ENCODE assay signal across 8 cellular contexts in the genomic region with DNA sequence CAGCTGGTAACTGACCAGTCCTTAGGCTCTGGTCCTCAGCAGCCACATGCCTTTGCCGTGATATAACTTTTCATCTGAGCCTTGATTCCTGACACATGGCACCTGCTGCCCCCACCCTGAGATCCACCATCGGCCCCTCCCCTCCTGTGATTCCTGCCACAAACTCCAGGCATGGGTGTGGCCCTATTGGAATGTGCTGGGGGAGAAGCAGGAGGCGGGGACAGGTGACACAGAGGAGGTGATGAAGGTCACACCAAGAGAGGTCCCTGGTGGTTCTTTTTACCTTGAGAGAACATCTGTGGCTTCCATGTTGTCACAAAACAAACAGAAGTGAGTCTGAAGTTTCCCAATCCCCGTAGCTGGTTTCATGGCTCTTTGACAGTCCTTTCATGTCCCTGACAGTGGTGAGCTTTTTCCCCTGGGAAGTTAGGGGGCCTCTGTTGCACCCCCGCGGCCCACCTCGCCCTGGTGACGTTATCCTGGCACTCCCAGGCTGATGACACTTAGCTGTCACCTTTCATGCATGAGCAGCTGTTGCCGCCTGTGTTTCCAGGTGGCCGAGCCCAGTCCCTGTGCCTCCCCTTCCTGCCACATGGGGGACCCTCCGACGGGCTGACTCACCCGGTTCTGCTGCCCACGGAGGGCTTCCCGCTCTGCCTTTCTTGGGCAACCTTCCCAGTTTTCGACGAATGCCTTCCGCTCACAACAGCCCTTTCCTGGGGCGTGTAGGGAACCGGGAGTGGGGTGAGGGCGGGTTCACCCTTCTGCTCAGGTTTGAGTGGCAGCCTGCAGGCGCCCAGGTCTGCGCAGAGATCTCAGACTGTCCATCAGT.
DNase-seq lines count a peak whose midpoint lies in the region; ATAC-seq and TF ChIP-seq lines count a peak whose summit lies in the region.

No MANE protein-coding gene starts in this region.

- no peaks in the 10 kb centered on the region for H3K36me3 ChIP-seq in RWPE2 (ENCODE audit: low read depth)

- peaks cover 22% of the 10 kb centered on the region for H3K9me3 Mint-ChIP-seq in activated naive CD4-positive, alpha-beta T cell treated with anti-CD3 and anti-CD28 coated beads for 36 hours
- peaks cover 9% of the 10 kb centered on the region for H3K9me3 Mint-ChIP-seq in activated naive CD4-positive, alpha-beta T cell treated with anti-CD3 and anti-CD28 coated beads, Interleukin-2, amount 10 ng/mL, durations not matched to agents 7 days and 5 days

- intact Hi-C loops in activated naive CD4-positive, alpha-beta T cell treated with anti-CD3 and anti-CD28 coated beads for 36 hours (cut with micrococcal nuclease) = no loop called here
- intact Hi-C loops in left cardiac atrium (cut with DNase I) = no loop called here

- H3K4me3 ChIP-seq in RWPE2 (ENCODE audit: severe bottlenecking) = no peak overlapping the region

- H3K27ac Mint-ChIP-seq in activated naive CD4-positive, alpha-beta T cell treated with anti-CD3 and anti-CD28 coated beads for 36 hours = no peak overlapping the region
- no peak overlapping the region for H3K27ac Mint-ChIP-seq in activated naive CD4-positive, alpha-beta T cell treated with anti-CD3 and anti-CD28 coated beads, Interleukin-2, amount 10 ng/mL, durations not matched to agents 7 days and 5 days

- no peaks in the 10 kb centered on the region for H3K27me3 ChIP-seq in RWPE2 (ENCODE audit: insufficient read depth, poor library complexity, severe bottlenecking)

- no peaks in the 10 kb centered on the region for H3K4me1 ChIP-seq in RWPE2 (ENCODE audit: insufficient read depth, poor library complexity, severe bottlenecking)

- H3K36me3 Mint-ChIP-seq in activated naive CD4-positive, alpha-beta T cell treated with anti-CD3 and anti-CD28 coated beads for 36 hours (ENCODE audit: low read depth) = peaks cover 3% of the 10 kb centered on the region
- no peaks in the 10 kb centered on the region for H3K36me3 Mint-ChIP-seq in activated naive CD4-positive, alpha-beta T cell treated with anti-CD3 and anti-CD28 coated beads, Interleukin-2, amount 10 ng/mL, durations not matched to agents 7 days and 5 days

- peak; percentile 54 for ATAC-seq in RWPE2 (ENCODE audit: low read depth)
- peak; percentile 39 to 44 for ATAC-seq in left cardiac atrium
- no peak for ATAC-seq in HG03565 (IDR thresholded peaks at IDR 0.05; ENCODE audit: unreplicated experiment)

- H3K27ac ChIP-seq in RWPE2 (ENCODE audit: poor library complexity, severe bottlenecking) = no peak overlapping the region

- DNase-seq in activated naive CD4-positive, alpha-beta T cell treated with anti-CD3 and anti-CD28 coated beads for 36 hours = peak; percentile 17
- no peak for DNase-seq in activated naive CD4-positive, alpha-beta T cell treated with anti-CD3 and anti-CD28 coated beads, Interleukin-2, amount 10 ng/mL, durations not matched to agents 7 days and 5 days
- DNase-seq in RWPE2 (ENCODE audit: low spot score) = no peak
- DNase-seq in left cardiac atrium = no peak
- DNase-seq in ureter (ENCODE audit: low spot score) = peak; percentile 78
- DNase-seq in NCI-H2081 treated with DMSO at 0.1 percent for 48 hours (lab: John Stamatoyannopoulos, UW) = no peak
- DNase-seq in Ammon's horn (ENCODE audit: low spot score) = no peak

- no peaks in the 10 kb centered on the region for H3K4me1 Mint-ChIP-seq in activated naive CD4-positive, alpha-beta T cell treated with anti-CD3 and anti-CD28 coated beads for 36 hours (ENCODE audit: low read depth)
- H3K4me1 Mint-ChIP-seq in activated naive CD4-positive, alpha-beta T cell treated with anti-CD3 and anti-CD28 coated beads, Interleukin-2, amount 10 ng/mL, durations not matched to agents 7 days and 5 days = no peaks in the 10 kb centered on the region

- H3K27me3 Mint-ChIP-seq in activated naive CD4-positive, alpha-beta T cell treated with anti-CD3 and anti-CD28 coated beads for 36 hours (ENCODE audit: low read depth) = peaks cover 27% of the 10 kb centered on the region
- H3K27me3 Mint-ChIP-seq in activated naive CD4-positive, alpha-beta T cell treated with anti-CD3 and anti-CD28 coated beads, Interleukin-2, amount 10 ng/mL, durations not matched to agents 7 days and 5 days = peaks cover 43% of the 10 kb centered on the region

- no peaks in the 10 kb centered on the region for H3K9me3 ChIP-seq in RWPE2 (ENCODE audit: severe bottlenecking)

- TF ChIP-seq CTCF in RWPE2 (IDR thresholded peaks at IDR 0.05; ENCODE audit: poor library complexity, severe bottlenecking) = no peak

- no peak overlapping the region for H3K4me3 Mint-ChIP-seq in activated naive CD4-positive, alpha-beta T cell treated with anti-CD3 and anti-CD28 coated beads for 36 hours
- H3K4me3 Mint-ChIP-seq in activated naive CD4-positive, alpha-beta T cell treated with anti-CD3 and anti-CD28 coated beads, Interleukin-2, amount 10 ng/mL, durations not matched to agents 7 days and 5 days = no peak overlapping the region

- CTCF ChIA-PET in activated naive CD4-positive, alpha-beta T cell treated with anti-CD3 and anti-CD28 coated beads for 36 hours (lab: Charles Lee) = interaction anchor here (3.4 kb wide), 1 partner anchor 12 kb away, joined by 13 read pairs; no protein-coding TSS in a partner anchor
- CTCF ChIA-PET in activated naive CD4-positive, alpha-beta T cell treated with anti-CD3 and anti-CD28 coated beads, Interleukin-2, amount 10 ng/mL, durations not matched to agents 7 days and 5 days (lab: Charles Lee) = interaction anchor here (0.9 kb wide), 1 partner anchor 12 kb away, joined by 3 read pairs; no protein-coding TSS in a partner anchor

Comparison
In these comparisons a context has a peak if more than half of its experiments do, and no peak if none do; other contexts are left out.
1. DNase-seq: peak in activated naive CD4-positive, alpha-beta T cell treated with anti-CD3 and anti-CD28 coated beads for 36 hours (single experiment) and ureter (single experiment); none in activated naive CD4-positive, alpha-beta T cell treated with anti-CD3 and anti-CD28 coated beads, Interleukin-2, amount 10 ng/mL, durations not matched to agents 7 days and 5 days (single experiment), RWPE2 (single experiment), left cardiac atrium (single experiment), NCI-H2081 treated with DMSO at 0.1 percent for 48 hours (single experiment) and Ammon's horn (single experiment).